9 cellular contexts compared by ENCODE assay signal in the genomic region with DNA sequence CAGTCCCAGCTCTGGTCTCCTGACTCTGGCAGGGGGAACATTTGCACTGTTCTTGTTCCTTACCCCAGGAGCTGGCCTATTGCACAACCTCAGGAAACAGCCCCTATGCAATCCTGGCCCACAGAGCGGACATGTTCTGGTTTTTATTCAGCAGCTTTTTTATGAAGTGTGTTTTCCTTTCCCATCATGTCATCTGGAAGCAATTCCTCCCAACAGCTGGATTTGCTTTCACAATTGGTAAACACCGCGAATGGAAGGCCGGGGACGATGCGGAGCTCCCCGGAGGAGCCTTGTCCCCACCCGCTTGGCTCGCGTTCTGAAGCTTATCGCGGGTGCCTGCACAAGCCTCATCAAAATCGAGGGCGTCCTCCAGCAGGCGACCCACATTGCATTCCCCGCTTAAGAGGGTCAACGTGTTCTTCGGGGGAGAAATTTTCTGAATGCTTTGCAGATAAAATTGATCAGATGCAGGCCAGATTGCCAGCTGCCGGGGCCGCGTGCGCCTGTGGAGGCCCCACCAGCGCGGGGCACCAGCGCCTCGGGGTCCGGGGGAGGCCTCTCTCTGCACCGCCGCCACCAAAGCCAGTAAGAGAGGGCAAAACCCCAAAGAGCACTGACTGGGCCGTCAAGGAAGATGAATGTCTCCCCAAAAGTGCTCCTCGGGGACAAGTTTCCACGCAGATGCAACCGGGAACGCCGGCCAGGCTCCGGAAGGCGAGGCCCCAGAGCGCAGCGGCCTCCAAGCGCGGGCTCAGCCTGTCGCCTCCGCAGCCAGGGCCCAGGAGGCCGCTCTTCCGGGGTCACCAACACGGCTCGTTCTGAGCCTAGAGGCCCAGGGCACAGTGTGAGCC.
A peak's percentile ranks its signal among the peaks of the same experiment; 100 is the strongest.
DNase-seq lines count a peak whose midpoint lies in the region; ATAC-seq and TF ChIP-seq lines count a peak whose summit lies in the region.
"Had no signal": no experiment of that assay in that cellular context is flagged by ENCODE, and none has a peak within 500 bp of the region (broad histone marks: within the 10 kb centered on the region; RNA-seq: fewer than 3 reads in every experiment).

No MANE protein-coding gene starts in this region.

- H3K27me3 Mint-ChIP-seq in brain (peaks cover 3% of the 10 kb centered on the region), endothelial cell (ENCODE audit: unreplicated experiment) (no peaks in the 10 kb centered on the region)

- in situ Hi-C loops in KBM-7 (cut with MboI; ENCODE audit: low pct_unique_long_range_greater_than_20kb, low sequenced_read_pairs) = no loop called here

- H3K9ac ChIP-seq in subcutaneous abdominal adipose tissue (ENCODE audit: low read length in 5 of 5) = peak overlapping the region in 4 of 5 donors; percentile 15 to 71 (median 50)

- peaks cover 0 to 3% (median 0%) of the 10 kb centered on the region in 5 experiments for H3K9me3 Mint-ChIP-seq in brain
- no peaks in the 10 kb centered on the region for H3K9me3 Mint-ChIP-seq in endothelial cell (ENCODE audit: unreplicated experiment)
- H3K9me3 Mint-ChIP-seq: stimulated activated naive CD8-positive, alpha-beta T cell treated with anti-CD3 and anti-CD28 coated beads, Interleukin-15, Interleukin-2, amounts not matched to agents 100 ng/mL and 50 ng/mL, for 24 hours had no signal

- H3K4me3 ChIP-seq in left lung (no peak overlapping the region), subcutaneous abdominal adipose tissue (ENCODE audit: low read depth in 1 of 5, low read length in 5 of 5) (peak overlapping the region in 4 of 5 donors; percentile 40 to 53 (median 44))

- H3K4me1 ChIP-seq in left lung (peaks cover 10 to 71% of the 10 kb centered on the region in 2 donors), subcutaneous abdominal adipose tissue (ENCODE audit: control insufficient read depth in 5 of 5, insufficient read depth in 5 of 5, low read length in 5 of 5) (peaks cover 8 to 52% (median 37%) of the 10 kb centered on the region in 5 donors)

- no peaks in the 10 kb centered on the region for H3K9me3 ChIP-seq in left lung
- H3K9me3 ChIP-seq in subcutaneous abdominal adipose tissue (ENCODE audit: control insufficient read depth in 5 of 5, low read length in 5 of 5) = no peaks in the 10 kb centered on the region

- H3K36me3 Mint-ChIP-seq in brain (no peaks in the 10 kb centered on the region), endothelial cell (ENCODE audit: low read depth, unreplicated experiment) (no peaks in the 10 kb centered on the region)

- H3K36me3 ChIP-seq in left lung (no peaks in the 10 kb centered on the region), subcutaneous abdominal adipose tissue (ENCODE audit: control insufficient read depth in 5 of 5, insufficient read depth in 5 of 5, low read length in 5 of 5) (no peaks in the 10 kb centered on the region)

- DNase-seq in KBM-7 (peak; percentile 73), left lung (peak; percentile 81 to 85), occipital lobe (lab: John Stamatoyannopoulos, UW) (no peak), T-helper 9 cell (no peak), endothelial cell (ENCODE audit: low spot score) (no peak)

- H3K4me3 Mint-ChIP-seq in brain (peak overlapping the region in 3 of 5 experiments; percentile 36 to 64 (median 39)), endothelial cell (ENCODE audit: unreplicated experiment) (no peak overlapping the region)
- H3K4me3 Mint-ChIP-seq: stimulated activated naive CD8-positive, alpha-beta T cell treated with anti-CD3 and anti-CD28 coated beads, Interleukin-15, Interleukin-2, amounts not matched to agents 100 ng/mL and 50 ng/mL, for 24 hours had no signal

- intact Hi-C loops in left lung (cut with DNase I) = no loop called here

- peak; percentile 80 for ATAC-seq in left lung
- no peak for ATAC-seq in GM18873 (IDR thresholded peaks at IDR 0.05; ENCODE audit: low FRiP score, unreplicated experiment)

- H3K27ac Mint-ChIP-seq in brain (peak overlapping the region in 3 of 5 experiments; percentile 67 to 96 (median 94)), endothelial cell (ENCODE audit: unreplicated experiment) (no peak overlapping the region)
- H3K27ac Mint-ChIP-seq: stimulated activated naive CD8-positive, alpha-beta T cell treated with anti-CD3 and anti-CD28 coated beads, Interleukin-15, Interleukin-2, amounts not matched to agents 100 ng/mL and 50 ng/mL, for 24 hours had no signal

- TF ChIP-seq CTCF in brain (conservative IDR thresholded peaks at IDR 0.05) (no peak), left lung (IDR thresholded peaks at IDR 0.05) (no peak), endothelial cell (IDR thresholded peaks at IDR 0.05; ENCODE audit: unreplicated experiment) (no peak)

- H3K27me3 ChIP-seq in left lung = no peaks in the 10 kb centered on the region
- H3K27me3 ChIP-seq in subcutaneous abdominal adipose tissue (ENCODE audit: control insufficient read depth in 5 of 5, insufficient read depth in 4 of 5, low read length in 5 of 5) = no peaks in the 10 kb centered on the region

- H3K4me1 Mint-ChIP-seq in brain (peaks cover 64% of the 10 kb centered on the region), endothelial cell (ENCODE audit: unreplicated experiment) (peaks cover 13% of the 10 kb centered on the region)

- H3K27ac ChIP-seq in left lung (peak overlapping the region; percentile 85 to 92), subcutaneous abdominal adipose tissue (ENCODE audit: low read depth, low read length) (peak overlapping the region; percentile 91)

Comparison
In these comparisons a context has a peak if more than half of its experiments do, and no peak if none do; other contexts are left out.
1. DNase-seq: peak in KBM-7 (single experiment) and left lung (2 of 2); none in occipital lobe (single experiment), T-helper 9 cell (single experiment) and endothelial cell (single experiment).
2. H3K4me3 ChIP-seq: peak in subcutaneous abdominal adipose tissue (4 of 5); none in left lung (0 of 2).